Comparison of ENCODE assay signal across 14 cellular contexts in genomic region chr2:53317863-53318262, GRCh38.
A peak's percentile ranks its signal among the peaks of the same experiment; 100 is the strongest.
DNase-seq lines count a peak whose midpoint lies in the region; ATAC-seq, FAIRE-seq and TF ChIP-seq lines count a peak whose summit lies in the region.
"Had no signal": no experiment of that assay in that cellular context is flagged by ENCODE, and none has a peak within 500 bp of the region (broad histone marks: within the 10 kb centered on the region; RNA-seq: fewer than 3 reads in every experiment).

No MANE protein-coding gene starts in this region.

- WGBS in H1 (ENCODE audit: extremely low coverage in 1 of 2, insufficient coverage in 1 of 2, insufficient read length in 1 of 2, insufficient replicate concordance in 2 of 2, low coverage in 1 of 2, low lambda C conversion rate in 2 of 2, missing lambda C conversion rate in 1 of 2), 2 experiments = 97% methylated on average over 5 of the region's 5 CpGs; no CpG with 5 or more reads in 1 of the 2 experiments

- peak; percentile 39 for DNase-seq in HCEC 1CT
- DNase-seq in LHCN-M2 (ENCODE audit: low read depth) = peak; percentile 25
- DNase-seq in H1 (ENCODE audit: low read depth in 1 of 2, low spot score in 2 of 2) = no peak
- DNase-seq in urothelium cell line (ENCODE audit: low spot score) = peak; percentile 40
- DNase-seq in naive thymus-derived CD8-positive, alpha-beta T cell = no peak
- DNase-seq in stimulated activated CD4-positive, alpha-beta T cell treated with anti-CD3 and anti-CD28 coated beads, Interleukin-4, amount 100 ng/mL, for 1 hour = no peak
- DNase-seq: Caco-2, DMS153, Karpas-422, NCI-H187, NCI-H345, NCI-H526, PC-3 had no signal

- no peak overlapping the region for H3K56ac ChIP-seq in H1 (replicated peaks; ENCODE audit: insufficient read length, low read depth, low read length)

- no peak overlapping the region for H3K4me2 ChIP-seq in H1 (ENCODE audit: insufficient read depth in 1 of 2, low read depth in 2 of 2, low read length in 2 of 2)

- H3K9me3 ChIP-seq in H1 (ENCODE audit: insufficient read depth in 2 of 2, low read depth in 1 of 2, low read length in 1 of 2) = no peaks in the 10 kb centered on the region; a peak in 2 of 4 replicates
- H3K9me3 ChIP-seq: Caco-2 had no signal

- no peak for FAIRE-seq in H1 (lab: Jason Lieb, UNC)
- FAIRE-seq in urothelium cell line (lab: Jason Lieb, UNC) = no peak

- H3K79me1 ChIP-seq in H1 (ENCODE audit: low read depth, low read length) = no peaks in the 10 kb centered on the region

- no peak overlapping the region for H2BK120ac ChIP-seq in H1 (replicated peaks; ENCODE audit: low read depth, low read length)

- H4K8ac ChIP-seq in H1 (ENCODE audit: extremely low read depth, insufficient read depth, low read length) = peak overlapping the region; percentile 71; the same call in 1 of the 2 replicates

- no peaks in the 10 kb centered on the region for H3K36me3 Mint-ChIP-seq in naive thymus-derived CD8-positive, alpha-beta T cell

- H3K9me3 Mint-ChIP-seq in naive thymus-derived CD8-positive, alpha-beta T cell = peaks cover 0 to 3% (median 0%) of the 10 kb centered on the region in 9 donors

- H2BK5ac ChIP-seq in H1 (ENCODE audit: low read depth, low read length) = no peak overlapping the region

- no peaks in the 10 kb centered on the region for H4K20me1 ChIP-seq in H1 (replicated peaks in 1 of 2; ENCODE audit: control insufficient read depth in 1 of 2, insufficient read depth in 2 of 2, low read length in 2 of 2)

- H2AFZ ChIP-seq in H1 (ENCODE audit: low read length) = no peak overlapping the region

- TF ChIP-seq EP300 in H1 (IDR thresholded peaks at IDR 0.05; ENCODE audit: borderline replicate concordance in 1 of 2, low read depth in 2 of 2, low read length in 2 of 2) = no peak

- no peaks in the 10 kb centered on the region for H3K36me3 ChIP-seq in H1 (ENCODE audit: control insufficient read depth in 2 of 4, insufficient read depth in 4 of 4, low read length in 3 of 4)

- no peak overlapping the region for H3K27ac Mint-ChIP-seq in naive thymus-derived CD8-positive, alpha-beta T cell

- no peak overlapping the region for H2BK12ac ChIP-seq in H1 (ENCODE audit: low read depth, low read length)

- H4K91ac ChIP-seq in H1 (replicated peaks; ENCODE audit: insufficient read length, low read length) = no peak overlapping the region

- no peak overlapping the region for H3K27ac ChIP-seq in H1 (ENCODE audit: low read depth, low read length)

- no peak overlapping the region for H2AK5ac ChIP-seq in H1 (ENCODE audit: low read depth, low read length)

- H3K23me2 ChIP-seq in H1 (ENCODE audit: low read depth, low read length) = peaks cover 2% of the 10 kb centered on the region; the same call in 1 of the 2 replicates

- H3K18ac ChIP-seq in H1 (ENCODE audit: extremely low read depth, low read length) = no peak overlapping the region

- TF ChIP-seq POLR2A in H1 (IDR thresholded peaks at IDR 0.05; ENCODE audit: control extremely low read depth in 1 of 2, low read depth in 2 of 2, low read length in 2 of 2) = no peak

- CTCF ChIA-PET in H1 (lab: Charles Lee; ENCODE audit: partially characterized antibody) = no interaction called here

- no peak overlapping the region for H4K5ac ChIP-seq in H1 (ENCODE audit: insufficient read length, low read depth, low read length)

- no peak overlapping the region for H2BK20ac ChIP-seq in H1 (ENCODE audit: low read length)

- H3K27me3 ChIP-seq in H1 (replicated peaks in 1 of 4; ENCODE audit: control insufficient read depth in 3 of 4, extremely low read depth in 1 of 4, insufficient read depth in 3 of 4, low read length in 3 of 4) = peaks cover 0 to 2% (median 0%) of the 10 kb centered on the region in 4 experiments; a peak in 1 of 7 replicates

- no peak for TF ChIP-seq CTCF in H1 (IDR thresholded peaks at IDR 0.05; ENCODE audit: control extremely low read depth in 1 of 3, insufficient read depth in 1 of 3, low read depth in 1 of 3, low read length in 3 of 3)

- H3K23ac ChIP-seq in H1 (ENCODE audit: insufficient read length) = no peak overlapping the region

- ATAC-seq in naive thymus-derived CD8-positive, alpha-beta T cell = no peak
- ATAC-seq in GM18867 (IDR thresholded peaks at IDR 0.05; ENCODE audit: unreplicated experiment) = no peak
- ATAC-seq: PC-3 had no signal

- H3K4me3 ChIP-seq in H1 (ENCODE audit: extremely low read depth in 1 of 4, insufficient read depth in 2 of 4, low read depth in 3 of 4, low read length in 4 of 4) = no peak overlapping the region

- no peak overlapping the region for H3K14ac ChIP-seq in H1 (ENCODE audit: insufficient read length)

- no peaks in the 10 kb centered on the region for H3K4me1 Mint-ChIP-seq in naive thymus-derived CD8-positive, alpha-beta T cell

- no peak overlapping the region for H3K4me3 Mint-ChIP-seq in naive thymus-derived CD8-positive, alpha-beta T cell

- H3K9ac ChIP-seq in H1 (replicated peaks in 1 of 4; ENCODE audit: extremely low read depth in 1 of 4, low read depth in 3 of 4, low read length in 3 of 4) = no peak overlapping the region

- H3K27me3 Mint-ChIP-seq in naive thymus-derived CD8-positive, alpha-beta T cell = no peaks in the 10 kb centered on the region

- no peak for TF ChIP-seq RAD21 in H1 (IDR thresholded peaks at IDR 0.05 in 1 of 2, conservative IDR thresholded peaks at IDR 0.05 in 1 of 2; ENCODE audit: low read depth in 2 of 2, low read length in 2 of 2)

- H3K4ac ChIP-seq in H1 (replicated peaks; ENCODE audit: insufficient read length, low read depth, low read length) = no peak overlapping the region

- POLR2A ChIA-PET in H1 (lab: Charles Lee; ENCODE audit: partially characterized antibody) = no interaction called here
- POLR2A ChIA-PET in naive thymus-derived CD8-positive, alpha-beta T cell (lab: Charles Lee) = no interaction called here

- peaks cover 0 to 4% (median 0%) of the 10 kb centered on the region in 4 experiments; a peak in 1 of 7 replicates for H3K4me1 ChIP-seq in H1 (replicated peaks in 1 of 4; ENCODE audit: control insufficient read depth in 3 of 4, insufficient read depth in 4 of 4, low read length in 3 of 4)
- H3K4me1 ChIP-seq: Caco-2 had no signal

- H2BK15ac ChIP-seq in H1 (ENCODE audit: low read length) = no peak overlapping the region

- H3K79me2 ChIP-seq in H1 (ENCODE audit: control insufficient read depth in 1 of 2, insufficient read depth in 2 of 2, low read length in 2 of 2) = no peaks in the 10 kb centered on the region

TF ChIP-seq in H1, 55 proteins besides CTCF, POLR2A, EP300 and RAD21:
- no peak for TF ChIP-seq JUND (IDR thresholded peaks at IDR 0.05; ENCODE audit: low read length)
- no peak for TF ChIP-seq KDM5A (IDR thresholded peaks at IDR 0.05; ENCODE audit: low read length)
- TF ChIP-seq BACH1 (IDR thresholded peaks at IDR 0.05; ENCODE audit: low read length) = no peak
- no peak for TF ChIP-seq SAP30 (IDR thresholded peaks at IDR 0.05; ENCODE audit: insufficient read depth, insufficient replicate concordance, low read length)
- TF ChIP-seq JUN (IDR thresholded peaks at IDR 0.05; ENCODE audit: low read depth, low read length) = no peak
- no peak for TF ChIP-seq RBBP5 (IDR thresholded peaks at IDR 0.05; ENCODE audit: borderline replicate concordance, low read depth, low read length)
- no peak for TF ChIP-seq KDM1A (IDR thresholded peaks at IDR 0.05; ENCODE audit: borderline replicate concordance, low read length)
- TF ChIP-seq RXRA (IDR thresholded peaks at IDR 0.05; ENCODE audit: insufficient read depth, low read depth, low read length) = no peak
- no peak for TF ChIP-seq SUZ12 (IDR thresholded peaks at IDR 0.05; ENCODE audit: low read length)
- TF ChIP-seq POLR2AphosphoS5 (IDR thresholded peaks at IDR 0.05; ENCODE audit: low read depth, low read length) = no peak
- TF ChIP-seq, protein P1, sequence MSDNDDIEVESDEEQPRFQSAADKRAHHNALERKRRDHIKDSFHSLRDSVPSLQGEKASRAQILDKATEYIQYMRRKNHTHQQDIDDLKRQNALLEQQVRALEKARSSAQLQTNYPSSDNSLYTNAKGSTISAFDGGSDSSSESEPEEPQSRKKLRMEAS (IDR thresholded peaks at IDR 0.05) = no peak
- no peak for TF ChIP-seq EGR1 (IDR thresholded peaks at IDR 0.05; ENCODE audit: borderline replicate concordance, low read depth, low read length)
- TF ChIP-seq CHD2 (IDR thresholded peaks at IDR 0.05; ENCODE audit: low read length) = no peak

Comparison
In these comparisons a context has a peak if more than half of its experiments do, and no peak if none do; other contexts are left out.
1. DNase-seq: peak in HCEC 1CT (single experiment), LHCN-M2 (single experiment) and urothelium cell line (single experiment); none in H1 (0 of 2), naive thymus-derived CD8-positive, alpha-beta T cell (0 of 10) and stimulated activated CD4-positive, alpha-beta T cell treated with anti-CD3 and anti-CD28 coated beads, Interleukin-4, amount 100 ng/mL, for 1 hour (single experiment).